ENCODE assay signal across 33 cellular contexts in genomic region chr5:140364472-140364765, GRCh38. TPM values are rescaled to one million over a fixed set of nuclear protein-coding genes. Genes with fewer than 3 reads are reported as not detected.
"Had no signal": no experiment of that assay in that cellular context is flagged by ENCODE, and none has a peak within 500 bp of the region (broad histone marks: within the 10 kb centered on the region; RNA-seq: fewer than 3 reads in every experiment).

No MANE protein-coding gene starts in this region.

- H3K27ac ChIP-seq: hepatocyte, left ventricle myocardium inferior, parathyroid adenoma, right atrium auricular region, right lobe of liver, transverse colon, upper lobe of left lung, vagina had no signal

- H3K27ac Mint-ChIP-seq: naive thymus-derived CD4-positive, alpha-beta T cell; natural killer cell treated with Interleukin-12 subunit alpha and Interleukin-12 subunit beta and Interleukin-15 and Interleukin-18, amount 100 ng/mL, for 72 hours; stimulated activated memory B cell treated with anti-CD40 and anti-IgM and Interleukin-4, amounts not matched to agents 10 μg/mL and 1 μg/mL and 100 μg/mL, for 72 hours; stimulated activated naive CD8-positive, alpha-beta T cell treated with anti-CD3 and anti-CD28 coated beads, Interleukin-15, amount 100 ng/mL, for 72 hours had no signal

- H3K9me3 ChIP-seq: left ventricle myocardium inferior, mucosa of descending colon, right atrium auricular region, right lobe of liver, transverse colon, upper lobe of left lung, vagina had no signal

- DNase-seq: islet precursor cell; left ventricle myocardium inferior; mesendoderm; midbrain; mucosa of descending colon; naive thymus-derived CD4-positive, alpha-beta T cell; nucleus accumbens; right lobe of liver; stimulated activated CD4-positive, alpha-beta T cell treated with anti-CD3 and anti-CD28 coated beads, Interleukin-1b, Interleukin-23, amount 100 ng/mL, for 48 hours; stimulated activated CD4-positive, alpha-beta T cell treated with anti-CD3 and anti-CD28 coated beads, Interleukin-2, amount 100 ng/mL, for 48 hours; stimulated activated CD4-positive, alpha-beta T cell treated with anti-CD3 and anti-CD28 coated beads, Interleukin-4, amount 100 ng/mL, for 4 hours; stimulated activated CD8-positive, alpha-beta memory T cell treated with anti-CD3 and anti-CD28 coated beads, Interleukin-4, amount 100 ng/mL, for 48 hours; stimulated activated naive CD4-positive, alpha-beta T cell treated with Interleukin-2 at 50 U/mL for 16 hours; stimulated activated naive CD8-positive, alpha-beta T cell treated with anti-CD3 and anti-CD28 coated beads, Interleukin-15, amount 100 ng/mL, for 72 hours; substantia nigra; transverse colon; upper lobe of left lung had no signal

- H3K36me3 Mint-ChIP-seq: naive thymus-derived CD4-positive, alpha-beta T cell; natural killer cell treated with Interleukin-12 subunit alpha and Interleukin-12 subunit beta and Interleukin-15 and Interleukin-18, amount 100 ng/mL, for 72 hours; stimulated activated memory B cell treated with anti-CD40 and anti-IgM and Interleukin-4, amounts not matched to agents 10 μg/mL and 1 μg/mL and 100 μg/mL, for 72 hours had no signal

- H3K4me1 ChIP-seq: parathyroid adenoma had no signal

- H3K4me3 Mint-ChIP-seq: natural killer cell treated with Interleukin-12 subunit alpha and Interleukin-12 subunit beta and Interleukin-15 and Interleukin-18, amount 100 ng/mL, for 72 hours; stimulated activated memory B cell treated with anti-CD40 and anti-IgM and Interleukin-4, amounts not matched to agents 10 μg/mL and 1 μg/mL and 100 μg/mL, for 72 hours; stimulated activated naive CD8-positive, alpha-beta T cell treated with anti-CD3 and anti-CD28 coated beads, Interleukin-15, amount 100 ng/mL, for 72 hours had no signal

- ATAC-seq: mucosa of descending colon; naive thymus-derived CD4-positive, alpha-beta T cell; natural killer cell treated with Interleukin-12 subunit alpha and Interleukin-12 subunit beta and Interleukin-15 and Interleukin-18, amount 100 ng/mL, for 72 hours; right lobe of liver; stimulated activated memory B cell treated with anti-CD40 and anti-IgM and Interleukin-4, amounts not matched to agents 10 μg/mL and 1 μg/mL and 100 μg/mL, for 72 hours; stimulated activated naive CD8-positive, alpha-beta T cell treated with anti-CD3 and anti-CD28 coated beads, Interleukin-15, amount 100 ng/mL, for 72 hours had no signal

- H3K27me3 ChIP-seq: hepatocyte, right atrium auricular region, right lobe of liver, transverse colon, upper lobe of left lung, vagina had no signal

- H3K27me3 Mint-ChIP-seq: naive thymus-derived CD4-positive, alpha-beta T cell; natural killer cell treated with Interleukin-12 subunit alpha and Interleukin-12 subunit beta and Interleukin-15 and Interleukin-18, amount 100 ng/mL, for 72 hours; stimulated activated memory B cell treated with anti-CD40 and anti-IgM and Interleukin-4, amounts not matched to agents 10 μg/mL and 1 μg/mL and 100 μg/mL, for 72 hours; stimulated activated naive CD8-positive, alpha-beta T cell treated with anti-CD3 and anti-CD28 coated beads, Interleukin-15, amount 100 ng/mL, for 72 hours had no signal

- H3K9me3 Mint-ChIP-seq: natural killer cell treated with Interleukin-12 subunit alpha and Interleukin-12 subunit beta and Interleukin-15 and Interleukin-18, amount 100 ng/mL, for 72 hours; stimulated activated memory B cell treated with anti-CD40 and anti-IgM and Interleukin-4, amounts not matched to agents 10 μg/mL and 1 μg/mL and 100 μg/mL, for 72 hours; stimulated activated naive CD8-positive, alpha-beta T cell treated with anti-CD3 and anti-CD28 coated beads, Interleukin-15, amount 100 ng/mL, for 72 hours had no signal

- H3K36me3 ChIP-seq: left ventricle myocardium inferior, right atrium auricular region, right lobe of liver, transverse colon, upper lobe of left lung, vagina had no signal

- H3K4me3 ChIP-seq: hepatocyte, left ventricle myocardium inferior, lung, mucosa of descending colon, right atrium auricular region, right lobe of liver, smooth muscle cell, transverse colon, upper lobe of left lung, vagina had no signal

RNA-seq across cellular contexts. Expression of gene SLC4A9, which starts 4.4 kb away (rescaled TPM):
- total RNA-seq: kidney epithelial cell; myocyte; natural killer cell treated with Interleukin-12 subunit alpha and Interleukin-12 subunit beta and Interleukin-15 and Interleukin-18, amount 100 ng/mL, for 72 hours; osteocyte; posterior vena cava; pulmonary artery endothelial cell; renal cortical epithelial cell; right atrium auricular region; right lobe of liver; skeletal muscle tissue; smooth muscle cell had no signal
- polyA plus RNA-seq: naive thymus-derived CD4-positive, alpha-beta T cell; neural cell; smooth muscle cell had no signal

RNA-seq across cellular contexts. Expression of gene HBEGF, which starts 18.0 kb away (rescaled TPM):
- polyA plus RNA-seq: naive thymus-derived CD4-positive, alpha-beta T cell had no signal
